In genomic region chr21:33380483-33380998, GRCh38 we compare ENCODE assay signal across 1 cellular context.
TF ChIP-seq lines count a peak whose summit lies in the region.

No MANE protein-coding gene starts in this region.

TF ChIP-seq in K562, 482 proteins besides CTCF, POLR2A, EP300 and RAD21 (continues in another document):
- no peak for TF ChIP-seq ZBTB8A (IDR thresholded peaks at IDR 0.05; ENCODE audit: partially characterized antibody)
- TF ChIP-seq KLF1 (tag; IDR thresholded peaks at IDR 0.05) = 0 out of 2 replicates have a peak, but pooled peaks have one; percentile 25
- TF ChIP-seq STAT6 (CRISPR knock-in tag; IDR thresholded peaks at IDR 0.05) = no peak
- no peak for TF ChIP-seq CBX3 (IDR thresholded peaks at IDR 0.05; ENCODE audit: borderline replicate concordance in 1 of 2, low read length in 2 of 2)
- no peak for TF ChIP-seq ZNF699 (CRISPR knock-in tag; IDR thresholded peaks at IDR 0.05; ENCODE audit: insufficient replicate concordance)
- no peak for TF ChIP-seq ZMIZ1 (IDR thresholded peaks at IDR 0.05; ENCODE audit: low read depth in 2 of 2, low read length in 2 of 2)
- no peak for TF ChIP-seq HNRNPUL1 (IDR thresholded peaks at IDR 0.05; ENCODE audit: low read length)
- TF ChIP-seq NONO (IDR thresholded peaks at IDR 0.05; ENCODE audit: low read depth in 2 of 2, low read length in 1 of 2) = no peak
- TF ChIP-seq ZFP30 (CRISPR knock-in tag; IDR thresholded peaks at IDR 0.05; ENCODE audit: borderline replicate concordance) = no peak
- TF ChIP-seq NUFIP1 (IDR thresholded peaks at IDR 0.05; ENCODE audit: partially characterized antibody) = no peak
- TF ChIP-seq KHSRP (IDR thresholded peaks at IDR 0.05) = no peak
- no peak for TF ChIP-seq TAL1 (IDR thresholded peaks at IDR 0.05)
- peak in 1 of 2 experiments; percentile 30; a peak in 2 of 4 replicates for TF ChIP-seq NRF1 (conservative IDR thresholded peaks at IDR 0.05 in 1 of 2, IDR thresholded peaks at IDR 0.05 in 1 of 2)
- TF ChIP-seq SNIP1 (IDR thresholded peaks at IDR 0.05; ENCODE audit: low read depth) = no peak
- TF ChIP-seq ZNF324 (CRISPR knock-in tag; IDR thresholded peaks at IDR 0.05) = no peak
- TF ChIP-seq TAF7 (tag; IDR thresholded peaks at IDR 0.05) = no peak
- no peak for TF ChIP-seq POLR2G (IDR thresholded peaks at IDR 0.05; ENCODE audit: low read depth, low read length)
- no peak for TF ChIP-seq ZNF717 (CRISPR knock-in tag; IDR thresholded peaks at IDR 0.05)
- TF ChIP-seq HDAC2 (IDR thresholded peaks at IDR 0.05) = peak; percentile 23; the same call in 1 of the 2 replicates
- TF ChIP-seq CREB3 (tag; conservative IDR thresholded peaks at IDR 0.05; ENCODE audit: low read depth) = no peak
- TF ChIP-seq NCOA2 (IDR thresholded peaks at IDR 0.05; ENCODE audit: partially characterized antibody in 2 of 2) = no peak
- no peak for TF ChIP-seq ZBTB12 (CRISPR knock-in tag; IDR thresholded peaks at IDR 0.05)
- TF ChIP-seq DNMT1 (IDR thresholded peaks at IDR 0.05) = no peak
- TF ChIP-seq ZNF740 (CRISPR knock-in tag; IDR thresholded peaks at IDR 0.05) = no peak
- no peak for TF ChIP-seq ZNF740 (tag; IDR thresholded peaks at IDR 0.05)
- TF ChIP-seq NFE2L1 (tag; IDR thresholded peaks at IDR 0.05; ENCODE audit: borderline replicate concordance, low read depth) = no peak
- TF ChIP-seq BCL6 (CRISPR knock-in tag; IDR thresholded peaks at IDR 0.05) = no peak
- peak; percentile 83 for TF ChIP-seq DPF2 (IDR thresholded peaks at IDR 0.05)
- TF ChIP-seq ZNF431 (CRISPR knock-in tag; IDR thresholded peaks at IDR 0.05) = no peak
- TF ChIP-seq CBFA2T3 (IDR thresholded peaks at IDR 0.05) = peak; percentile 11; the same call in 1 of the 2 replicates
- peak; percentile 77; the same call in 1 of the 2 replicates for TF ChIP-seq MYNN (IDR thresholded peaks at IDR 0.05)
- no peak for TF ChIP-seq MYNN (CRISPR knock-in tag; IDR thresholded peaks at IDR 0.05)
- TF ChIP-seq MGA (IDR thresholded peaks at IDR 0.05) = no peak; the same call in 1 of the 2 replicates
- TF ChIP-seq ZNF384 (IDR thresholded peaks at IDR 0.05; ENCODE audit: low read depth, low read length) = no peak
- TF ChIP-seq SP1 (CRISPR knock-in tag; IDR thresholded peaks at IDR 0.05) = no peak
- peak; percentile 92 to 98 for TF ChIP-seq SRF (CRISPR knock-in tag; IDR thresholded peaks at IDR 0.05)
- no peak for TF ChIP-seq SIX5 (IDR thresholded peaks at IDR 0.05; ENCODE audit: borderline replicate concordance in 1 of 2, insufficient read depth in 1 of 2, low read depth in 1 of 2, low read length in 2 of 2)
- TF ChIP-seq TRIM28 (IDR thresholded peaks at IDR 0.05) = no peak
- no peak for TF ChIP-seq PHF8 (IDR thresholded peaks at IDR 0.05; ENCODE audit: borderline replicate concordance, low read length)
- no peak for TF ChIP-seq KAT8 (IDR thresholded peaks at IDR 0.05; ENCODE audit: low read depth)
- TF ChIP-seq ARID1B (IDR thresholded peaks at IDR 0.05) = peak; percentile 73
- TF ChIP-seq ZNF354B (CRISPR knock-in tag; IDR thresholded peaks at IDR 0.05) = no peak
- no peak for TF ChIP-seq FOXA3 (CRISPR knock-in tag; conservative IDR thresholded peaks at IDR 0.05 in 1 of 2, IDR thresholded peaks at IDR 0.05 in 1 of 2)
- TF ChIP-seq ATF3 (IDR thresholded peaks at IDR 0.05) = peak; percentile 80
- no peak for TF ChIP-seq ATF3 (CRISPR knock-in tag; conservative IDR thresholded peaks at IDR 0.05)
- no peak for TF ChIP-seq U2AF2 (optimal IDR thresholded peaks at IDR 0.05; ENCODE audit: low read depth, low read length)
- TF ChIP-seq MYBL2 (IDR thresholded peaks at IDR 0.05; ENCODE audit: low read depth) = no peak
- no peak for TF ChIP-seq MYBL2 (CRISPR knock-in tag; IDR thresholded peaks at IDR 0.05; ENCODE audit: borderline replicate concordance)
- TF ChIP-seq L3MBTL2 (IDR thresholded peaks at IDR 0.05) = no peak
